26 cellular contexts compared by ENCODE assay signal in genomic region chr21:18451679-18452078, GRCh38. TPM values are rescaled to one million over a fixed set of nuclear protein-coding genes. Genes with fewer than 3 reads are reported as not detected.
A peak's percentile ranks its signal among the peaks of the same experiment; 100 is the strongest.
DNase-seq lines count a peak whose midpoint lies in the region; FAIRE-seq and TF ChIP-seq lines count a peak whose summit lies in the region.
"Had no signal": no experiment of that assay in that cellular context is flagged by ENCODE, and none has a peak within 500 bp of the region (broad histone marks: within the 10 kb centered on the region; RNA-seq: fewer than 3 reads in every experiment).

No MANE protein-coding gene starts in this region.

- H3K9me3 ChIP-seq in OCI-LY7 (ENCODE audit: low read length) (peaks cover 73% of the 10 kb centered on the region), hepatocyte (ENCODE audit: low read depth) (no peaks in the 10 kb centered on the region)

- no peaks in the 10 kb centered on the region for H3K79me2 ChIP-seq in OCI-LY7 (ENCODE audit: insufficient read depth, low read depth, low read length)
- no peaks in the 10 kb centered on the region for H3K79me2 ChIP-seq in hepatocyte

- POLR2A ChIA-PET in OCI-LY7 (lab: Charles Lee), result interaction anchor here (1.2 to 1.9 kb wide), 6 partner anchors 8 to 72 kb away, joined by 3 to 5 read pairs (median 4); no protein-coding TSS in a partner anchor

- intact Hi-C loops in OCI-LY7 (cut with micrococcal nuclease; ENCODE audit: unreplicated experiment), result no loop called here

- H3K27ac ChIP-seq in OCI-LY7 (ENCODE audit: low read depth, low read length, poor library complexity, severe bottlenecking) (no peak overlapping the region), hepatocyte (peak overlapping the region; percentile 84)
- H3K27ac ChIP-seq: 22Rv1, BLaER1 had no signal

- H3K27me3 ChIP-seq in hepatocyte, result no peaks in the 10 kb centered on the region
- H3K27me3 ChIP-seq: BE2C, BLaER1 had no signal

- peak overlapping the region; percentile 88; the same call in 1 of the 2 replicates for H2AFZ ChIP-seq in OCI-LY7 (ENCODE audit: low read length)
- H2AFZ ChIP-seq in hepatocyte, result no peak overlapping the region

- H3K4me1 ChIP-seq in OCI-LY7 (ENCODE audit: insufficient read depth, low read length, poor library complexity, severe bottlenecking), result peaks cover 29% of the 10 kb centered on the region
- peaks cover 6% of the 10 kb centered on the region for H3K4me1 ChIP-seq in hepatocyte (ENCODE audit: insufficient read depth)

- no peak overlapping the region for H3K4me3 ChIP-seq in OCI-LY7 (ENCODE audit: low read depth, low read length, poor library complexity, severe bottlenecking)
- H3K4me3 ChIP-seq in hepatocyte, result no peak overlapping the region
- H3K4me3 ChIP-seq: BLaER1, GM12878 had no signal

- H3K36me3 ChIP-seq in OCI-LY7 (ENCODE audit: insufficient read depth, low read length), result peaks cover 21% of the 10 kb centered on the region; the same call in 1 of the 2 replicates
- H3K36me3 ChIP-seq in hepatocyte (replicated peaks; ENCODE audit: insufficient read depth, low read depth), result no peaks in the 10 kb centered on the region
- H3K36me3 ChIP-seq: BE2C, BLaER1 had no signal

- DNase-seq in D721Med (ENCODE audit: insufficient read length, low spot score) (no peak), NAMALWA (ENCODE audit: low spot score) (peak; percentile 22), OCI-LY7 (ENCODE audit: low spot score) (no peak), hepatocyte (ENCODE audit: low spot score) (no peak), NCI-H82 treated with DMSO at 0.1 percent for 48 hours (lab: John Stamatoyannopoulos, UW; ENCODE audit: unreplicated experiment) (no peak), medulla oblongata (ENCODE audit: extremely low spot score) (no peak), NCI-H2107 treated with DMSO at 0.1 percent for 48 hours (lab: John Stamatoyannopoulos, UW; ENCODE audit: unreplicated experiment) (no peak)
- no peak for DNase-seq in stimulated activated CD4-positive, alpha-beta T cell treated with anti-CD3 and anti-CD28 coated beads, Interleukin-2, amount 100 ng/mL, for 24 hours
- DNase-seq: ACHN; BE2C; C1 segment of cervical spinal cord; CD4-positive, alpha-beta memory T cell; CD4-positive, CD25-positive, alpha-beta regulatory T cell; CD8-positive, alpha-beta memory T cell; COR-L47; DMS79 treated with DMSO at 0.1 percent for 48 hours had no signal

- no peaks in the 10 kb centered on the region for H4K20me1 ChIP-seq in OCI-LY7 (ENCODE audit: insufficient read depth, low read length)
- H4K20me1 ChIP-seq in hepatocyte (ENCODE audit: insufficient read depth, poor library complexity, severe bottlenecking), result no peaks in the 10 kb centered on the region
- H4K20me1 ChIP-seq: BLaER1 had no signal

- no TSS peak for BruUV-seq in OCI-LY7 (replicated peaks; lab: Mats Ljungman, UMichigan)

- no peak for TF ChIP-seq CTCF in D721Med (IDR thresholded peaks at IDR 0.05; ENCODE audit: insufficient read depth, missing control alignments)
- no peak for TF ChIP-seq CTCF in OCI-LY7 (conservative IDR thresholded peaks at IDR 0.05; ENCODE audit: low read length)
- TF ChIP-seq CTCF in hepatocyte (IDR thresholded peaks at IDR 0.05; ENCODE audit: poor library complexity), result no peak

- FAIRE-seq in D721Med (lab: Jason Lieb, UNC), result peak; percentile 41
- FAIRE-seq: A204.1, G401.6, GM12878, GM12892, GM18507 had no signal

- CTCF ChIA-PET in OCI-LY7 (lab: Charles Lee; ENCODE audit: unreplicated experiment), result interaction anchor here (1.1 kb wide), 1 partner anchor 17 kb away, joined by 5 read pairs; no protein-coding TSS in a partner anchor

- 97% methylated on average over 2 of the region's 2 CpGs for WGBS in hepatocyte (ENCODE audit: low lambda C conversion rate, missing lambda C conversion rate)

- H3K4me2 ChIP-seq in OCI-LY7 (ENCODE audit: low read length), result no peak overlapping the region
- H3K4me2 ChIP-seq in hepatocyte, result no peak overlapping the region
- H3K4me2 ChIP-seq: BLaER1 had no signal

- H3K9me2 ChIP-seq in OCI-LY7 (ENCODE audit: insufficient read depth, low read length), result no peaks in the 10 kb centered on the region
- no peaks in the 10 kb centered on the region for H3K9me2 ChIP-seq in hepatocyte (replicated peaks; ENCODE audit: insufficient read depth)

RNA-seq across cellular contexts. Expression of gene TMPRSS15, which starts 48.1 kb away (rescaled TPM):
- total RNA-seq in OCI-LY7 (2014; rRNA removed; shearing (Covaris generic)), result 0.03 and 0.33 TPM in 2 replicates
- total RNA-seq in OCI-LY7 (2022), result 0.13 and 0.48 TPM in 2 replicates
- 0.07 TPM in 1 of 2 replicates, not detected in the other for total RNA-seq in hepatocyte
- not detected in 2 replicates for polyA plus RNA-seq in hepatocyte
- total RNA-seq: A673; CD4-positive, alpha-beta memory T cell; CD4-positive, CD25-positive, alpha-beta regulatory T cell; CD8-positive, alpha-beta memory T cell; GM12878 had no signal
- polyA plus RNA-seq: AG04450; CD14-positive monocyte; CD4-positive, alpha-beta memory T cell; CD4-positive, CD25-positive, alpha-beta regulatory T cell; CD8-positive, alpha-beta memory T cell had no signal
